30 cellular contexts compared by ENCODE assay signal in genomic region chr6:144895313-144895712, GRCh38.
"Had no signal": no experiment of that assay in that cellular context is flagged by ENCODE, and none has a peak within 500 bp of the region (broad histone marks: within the 10 kb centered on the region; RNA-seq: fewer than 3 reads in every experiment).

No MANE protein-coding gene starts in this region.

- FAIRE-seq: kidney, urothelium cell line had no signal

- H3K79me2 ChIP-seq: parathyroid adenoma had no signal

- H3K36me3 Mint-ChIP-seq: memory B cell; naive B cell; natural killer cell treated with Interleukin-12 subunit alpha and Interleukin-12 subunit beta and Interleukin-15 and Interleukin-18, amount 100 ng/mL, for 72 hours; neural progenitor cell; stimulated activated effector memory CD8-positive, alpha-beta T cell treated with anti-CD3 and anti-CD28 coated beads, Interleukin-12 subunit alpha, Interleukin-12 subunit beta, amount 100 ng/mL, for 72 hours had no signal

- H3K4me1 ChIP-seq: colonic mucosa, gastrocnemius medialis, parathyroid adenoma, prostate gland, right atrium auricular region, sigmoid colon, testis, upper lobe of left lung had no signal

- H3K9ac ChIP-seq: neural progenitor cell, parathyroid adenoma had no signal

- H3K4me3 ChIP-seq: colonic mucosa, gastrocnemius medialis, lung, mucosa of descending colon, neural progenitor cell, prostate gland, right atrium auricular region, sigmoid colon, testis, tibial nerve, upper lobe of left lung had no signal

- H3K4me3 Mint-ChIP-seq: dendritic cell treated with granulocyte-macrophage colony-stimulating factor and Interleukin-4, amounts not matched to agents 40 ng/mL and 50 ng/mL, for 4 days; endodermal cell; memory B cell; naive B cell; natural killer cell treated with Interleukin-12 subunit alpha and Interleukin-12 subunit beta and Interleukin-15 and Interleukin-18, amount 100 ng/mL, for 72 hours; neural progenitor cell; stimulated activated effector memory CD8-positive, alpha-beta T cell treated with anti-CD3 and anti-CD28 coated beads, Interleukin-12 subunit alpha, Interleukin-12 subunit beta, amount 100 ng/mL, for 72 hours had no signal

- H3K27me3 Mint-ChIP-seq: dendritic cell treated with granulocyte-macrophage colony-stimulating factor and Interleukin-4, amounts not matched to agents 40 ng/mL and 50 ng/mL, for 4 days; memory B cell; naive B cell; natural killer cell treated with Interleukin-12 subunit alpha and Interleukin-12 subunit beta and Interleukin-15 and Interleukin-18, amount 100 ng/mL, for 72 hours had no signal

- H3K9me3 ChIP-seq: colonic mucosa, gastrocnemius medialis, mucosa of descending colon, prostate gland, right atrium auricular region, sigmoid colon, testis, tibial nerve, upper lobe of left lung had no signal

- H3K27ac ChIP-seq: colonic mucosa, epithelial cell of prostate, gastrocnemius medialis, neural progenitor cell, parathyroid adenoma, prostate gland, right atrium auricular region, sigmoid colon, testis, upper lobe of left lung had no signal

- ATAC-seq: esophagus mucosa; left lobe of liver; mucosa of descending colon; natural killer cell treated with Interleukin-12 subunit alpha and Interleukin-12 subunit beta and Interleukin-15 and Interleukin-18, amount 100 ng/mL, for 72 hours; stimulated activated effector memory CD8-positive, alpha-beta T cell treated with anti-CD3 and anti-CD28 coated beads, Interleukin-12 subunit alpha, Interleukin-12 subunit beta, amount 100 ng/mL, for 72 hours; stimulated activated naive CD8-positive, alpha-beta T cell treated with anti-CD3 and anti-CD28 coated beads, Interleukin-15, Interleukin-2, amounts not matched to agents 100 U/mL and 50 U/mL, for 24 hours had no signal

- H3K27me3 ChIP-seq: colonic mucosa, gastrocnemius medialis, neural progenitor cell, right atrium auricular region, sigmoid colon, testis, tibial nerve, upper lobe of left lung had no signal

- H3K27ac Mint-ChIP-seq: dendritic cell treated with granulocyte-macrophage colony-stimulating factor and Interleukin-4, amounts not matched to agents 40 ng/mL and 50 ng/mL, for 4 days; endodermal cell; memory B cell; naive B cell; natural killer cell treated with Interleukin-12 subunit alpha and Interleukin-12 subunit beta and Interleukin-15 and Interleukin-18, amount 100 ng/mL, for 72 hours; stimulated activated effector memory CD8-positive, alpha-beta T cell treated with anti-CD3 and anti-CD28 coated beads, Interleukin-12 subunit alpha, Interleukin-12 subunit beta, amount 100 ng/mL, for 72 hours had no signal

- H3K4me2 ChIP-seq: neural progenitor cell had no signal

- H3K9me3 Mint-ChIP-seq: dendritic cell treated with granulocyte-macrophage colony-stimulating factor and Interleukin-4, amounts not matched to agents 40 ng/mL and 50 ng/mL, for 4 days; endodermal cell; memory B cell; naive B cell; natural killer cell treated with Interleukin-12 subunit alpha and Interleukin-12 subunit beta and Interleukin-15 and Interleukin-18, amount 100 ng/mL, for 72 hours; neural progenitor cell; stimulated activated effector memory CD8-positive, alpha-beta T cell treated with anti-CD3 and anti-CD28 coated beads, Interleukin-12 subunit alpha, Interleukin-12 subunit beta, amount 100 ng/mL, for 72 hours had no signal

- DNase-seq: colonic mucosa; effector CD8-positive, alpha-beta T cell; foreskin fibroblast; gastrocnemius medialis; head of caudate nucleus; kidney; mucosa of descending colon; naive B cell; sigmoid colon; stimulated activated CD4-positive, alpha-beta T cell treated with anti-CD3 and anti-CD28 coated beads, Interleukin-2, amount 100 ng/mL, for 24 hours; stimulated activated CD4-positive, alpha-beta T cell treated with anti-CD3 and anti-CD28 coated beads, Interleukin-4, amount 100 ng/mL, for 24 hours; stimulated activated naive CD8-positive, alpha-beta T cell treated with anti-CD3 and anti-CD28 coated beads, Interleukin-15, Interleukin-2, amounts not matched to agents 100 U/mL and 50 U/mL, for 24 hours; substantia nigra; testis; upper lobe of left lung had no signal

- H3K4me1 Mint-ChIP-seq: naive B cell had no signal

- H3K36me3 ChIP-seq: colonic mucosa, gastrocnemius medialis, neural progenitor cell, prostate gland, right atrium auricular region, sigmoid colon, tibial nerve, upper lobe of left lung had no signal
